Comparison of ENCODE assay signal across 15 cellular contexts in the genomic region with DNA sequence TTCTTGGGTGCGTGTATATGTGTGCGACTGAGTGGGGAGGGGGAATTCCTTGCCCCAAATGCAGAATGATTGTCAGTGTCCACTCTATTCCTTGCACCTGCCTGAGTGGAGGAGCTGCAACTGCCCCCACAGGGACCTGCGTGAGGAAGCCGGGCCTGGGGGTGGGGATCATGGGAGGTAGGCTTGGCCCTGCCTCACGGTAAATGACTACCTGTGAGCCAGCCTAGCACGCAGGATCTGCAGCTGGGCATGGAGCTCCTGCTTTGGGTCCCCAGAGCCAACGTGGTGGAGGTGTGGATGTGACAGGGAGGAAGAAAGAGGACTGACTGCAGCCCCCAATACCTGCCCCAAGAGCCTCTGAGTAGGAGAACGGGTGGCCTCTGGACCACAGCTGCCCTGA.
DNase-seq lines count a peak whose midpoint lies in the region; ATAC-seq and TF ChIP-seq lines count a peak whose summit lies in the region.
"Had no signal": no experiment of that assay in that cellular context is flagged by ENCODE, and none has a peak within 500 bp of the region (broad histone marks: within the 10 kb centered on the region; RNA-seq: fewer than 3 reads in every experiment).

No MANE protein-coding gene starts in this region.

- no peak overlapping the region for H3K4me2 ChIP-seq in H9 (ENCODE audit: insufficient read depth, insufficient read length, low read length)
- H3K4me2 ChIP-seq: GM23338 had no signal

- TF ChIP-seq CTCF in H9 (conservative IDR thresholded peaks at IDR 0.05) (no peak), esophagus muscularis mucosa (IDR thresholded peaks at IDR 0.05) (no peak), spleen (IDR thresholded peaks at IDR 0.05 in 8 of 11, conservative IDR thresholded peaks at IDR 0.05 in 3 of 11) (no peak)

- H3K36me3 ChIP-seq in esophagus muscularis mucosa (no peaks in the 10 kb centered on the region), spleen (no peaks in the 10 kb centered on the region)

- no peaks in the 10 kb centered on the region for H3K36me3 Mint-ChIP-seq in H9 (ENCODE audit: insufficient read depth in 1 of 3, low read depth in 3 of 3)
- no peaks in the 10 kb centered on the region for H3K36me3 Mint-ChIP-seq in activated CD4-positive, alpha-beta T cell treated with anti-CD3 and anti-CD28 coated beads, Interleukin-2, amount 10 ng/mL, durations not matched to agents 24 days and 14 days (ENCODE audit: low read depth)
- H3K36me3 Mint-ChIP-seq: CD4-positive, CD25-positive, alpha-beta regulatory T cell; CD8-positive, alpha-beta T cell had no signal

- no peak overlapping the region for H2AFZ ChIP-seq in H9 (ENCODE audit: low read length)

- H4K20me1 ChIP-seq in H9 (ENCODE audit: control insufficient read depth, insufficient read depth, insufficient read length) = no peaks in the 10 kb centered on the region

- H3K79me1 ChIP-seq in H9 (ENCODE audit: insufficient read depth, low read depth, low read length, poor library complexity, severe bottlenecking) = no peaks in the 10 kb centered on the region

- H3K56ac ChIP-seq in H9 (ENCODE audit: insufficient read length, low read depth, low read length) = no peak overlapping the region

- no peaks in the 10 kb centered on the region for H3K79me2 ChIP-seq in H9 (ENCODE audit: insufficient read depth, low read length)

- no peak overlapping the region for H3T11ph ChIP-seq in H9 (ENCODE audit: low read length)

- ATAC-seq in GM21423 (IDR thresholded peaks at IDR 0.05; ENCODE audit: unreplicated experiment) = no peak
- ATAC-seq: CD8-positive, alpha-beta T cell; GM12878; GM23338 had no signal

- no peak overlapping the region for H2AK5ac ChIP-seq in H9 (ENCODE audit: insufficient read length, low read length)

- H3K4me3 ChIP-seq in esophagus muscularis mucosa (no peak overlapping the region), spleen (no peak overlapping the region)
- H3K4me3 ChIP-seq: GM12878, GM23338 had no signal

- H3K4me1 Mint-ChIP-seq in H9 = peaks cover 14 to 24% of the 10 kb centered on the region in 2 experiments
- no peaks in the 10 kb centered on the region for H3K4me1 Mint-ChIP-seq in activated CD4-positive, alpha-beta T cell treated with anti-CD3 and anti-CD28 coated beads, Interleukin-2, amount 10 ng/mL, durations not matched to agents 24 days and 14 days

- no peak overlapping the region for H3K23ac ChIP-seq in H9 (ENCODE audit: insufficient read length, low read depth, low read length)

- no peak for DNase-seq in H9
- peak; percentile 70 for DNase-seq in esophagus muscularis mucosa (ENCODE audit: extremely low spot score)
- DNase-seq in spleen = no peak
- DNase-seq in activated CD4-positive, alpha-beta T cell treated with anti-CD3 and anti-CD28 coated beads, Interleukin-2, amount 10 ng/mL, durations not matched to agents 24 days and 14 days = no peak
- DNase-seq in stimulated activated CD4-positive, alpha-beta T cell treated with anti-CD3 and anti-CD28 coated beads, Interleukin-1b, Interleukin-23, amount 100 ng/mL, for 48 hours = no peak
- DNase-seq: Caco-2; CD4-positive, CD25-positive, alpha-beta regulatory T cell; CD8-positive, alpha-beta T cell; DMS153; DND-41; HCEC 1CT had no signal

- TF ChIP-seq POLR2A in esophagus muscularis mucosa (IDR thresholded peaks at IDR 0.05; ENCODE audit: low read depth) (no peak), spleen (IDR thresholded peaks at IDR 0.05) (no peak)

- H3K9ac ChIP-seq in H9 (ENCODE audit: extremely low read depth, insufficient read length, low read length) = no peak overlapping the region

- H3K27me3 Mint-ChIP-seq in H9 (ENCODE audit: low read depth) = no peaks in the 10 kb centered on the region; the same call in 1 of the 2 replicates
- no peaks in the 10 kb centered on the region for H3K27me3 Mint-ChIP-seq in activated CD4-positive, alpha-beta T cell treated with anti-CD3 and anti-CD28 coated beads, Interleukin-2, amount 10 ng/mL, durations not matched to agents 24 days and 14 days
- H3K27me3 Mint-ChIP-seq: CD4-positive, CD25-positive, alpha-beta regulatory T cell had no signal

- no peaks in the 10 kb centered on the region; the same call in 1 of the 2 replicates for H3K27me3 ChIP-seq in H9 (ENCODE audit: insufficient read depth, low read length)
- peaks cover 0 to 22% (median 0%) of the 10 kb centered on the region in 4 donors for H3K27me3 ChIP-seq in esophagus muscularis mucosa
- peaks cover 0 to 5% (median 0%) of the 10 kb centered on the region in 7 donors for H3K27me3 ChIP-seq in spleen (replicated peaks in 1 of 7)

- no peak overlapping the region for H2BK5ac ChIP-seq in H9 (ENCODE audit: insufficient read length, low read length)

- no peak for TF ChIP-seq EP300 in esophagus muscularis mucosa (IDR thresholded peaks at IDR 0.05)

- H3K4me3 Mint-ChIP-seq in H9 = no peak overlapping the region
- H3K4me3 Mint-ChIP-seq in activated CD4-positive, alpha-beta T cell treated with anti-CD3 and anti-CD28 coated beads, Interleukin-2, amount 10 ng/mL, durations not matched to agents 24 days and 14 days = no peak overlapping the region
- H3K4me3 Mint-ChIP-seq: CD4-positive, CD25-positive, alpha-beta regulatory T cell; CD8-positive, alpha-beta T cell; GM23338 had no signal

- no CpG with 5 or more reads among the region's 8 CpGs for WGBS in H9 (ENCODE audit: extremely low coverage, insufficient read length, low lambda C conversion rate)
- WGBS in esophagus muscularis mucosa = 85% methylated on average over 8 of the region's 8 CpGs
- 76 to 87% (median 83%) methylated on average over 8 of the region's 8 CpGs for WGBS in spleen, 5 donors

- no peaks in the 10 kb centered on the region for H3K23me2 ChIP-seq in H9 (ENCODE audit: insufficient read length, low read depth, low read length, poor library complexity, severe bottlenecking)

- H2BK12ac ChIP-seq in H9 (ENCODE audit: insufficient read length, low read depth, low read length) = no peak overlapping the region

- H2BK120ac ChIP-seq in H9 (ENCODE audit: low read depth, low read length, poor library complexity, severe bottlenecking) = no peak overlapping the region

- H4K8ac ChIP-seq in H9 (replicated peaks; ENCODE audit: insufficient read length, low read depth, low read length) = no peak overlapping the region

- H4K91ac ChIP-seq in H9 (ENCODE audit: insufficient read length, low read depth, low read length) = no peak overlapping the region

- H3K4ac ChIP-seq in H9 (ENCODE audit: low read depth, low read length) = no peak overlapping the region

- no peaks in the 10 kb centered on the region for H3K9me3 Mint-ChIP-seq in H9
- H3K9me3 Mint-ChIP-seq in activated CD4-positive, alpha-beta T cell treated with anti-CD3 and anti-CD28 coated beads, Interleukin-2, amount 10 ng/mL, durations not matched to agents 24 days and 14 days = no peaks in the 10 kb centered on the region
- H3K9me3 Mint-ChIP-seq: CD8-positive, alpha-beta T cell; GM23338 had no signal

- H3K27ac ChIP-seq in H9 (ENCODE audit: insufficient read length, low read depth, low read length) = no peak overlapping the region
- H3K27ac ChIP-seq in esophagus muscularis mucosa (replicated peaks in 1 of 4) = no peak overlapping the region
- peak overlapping the region; percentile 6 to 88 (median 80) for H3K27ac ChIP-seq in spleen
- H3K27ac ChIP-seq: C4-2B had no signal

- no peak overlapping the region for H3K18ac ChIP-seq in H9 (ENCODE audit: insufficient read length, low read depth, low read length)

- H2BK15ac ChIP-seq in H9 (ENCODE audit: low read depth, low read length) = no peak overlapping the region

- no peak overlapping the region for H3K27ac Mint-ChIP-seq in H9
- H3K27ac Mint-ChIP-seq in activated CD4-positive, alpha-beta T cell treated with anti-CD3 and anti-CD28 coated beads, Interleukin-2, amount 10 ng/mL, durations not matched to agents 24 days and 14 days = no peak overlapping the region
- H3K27ac Mint-ChIP-seq: CD4-positive, CD25-positive, alpha-beta regulatory T cell; CD8-positive, alpha-beta T cell; GM23338 had no signal

- 0 out of 2 replicates have a peak overlapping the region, but pooled peaks have one; percentile 44 for H3K14ac ChIP-seq in H9 (ENCODE audit: insufficient read depth, low read length)

- intact Hi-C loops in esophagus muscularis mucosa (cut with DNase I) (no loop called here), spleen (cut with DNase I; ENCODE audit: low total_unique reads) (no loop called here)
- intact Hi-C loops in activated CD4-positive, alpha-beta T cell treated with anti-CD3 and anti-CD28 coated beads, Interleukin-2, amount 10 ng/mL, durations not matched to agents 24 days and 14 days (cut with micrococcal nuclease) = no loop called here

- no peaks in the 10 kb centered on the region for H3K9me3 ChIP-seq in H9 (ENCODE audit: control insufficient read depth, low read depth, low read length)
- H3K9me3 ChIP-seq in esophagus muscularis mucosa = no peaks in the 10 kb centered on the region
- no peaks in the 10 kb centered on the region for H3K9me3 ChIP-seq in spleen
- H3K9me3 ChIP-seq: Caco-2 had no signal

- H3K4me1 ChIP-seq in H9 (ENCODE audit: insufficient read depth, low read length) = peaks cover 3% of the 10 kb centered on the region; the same call in 1 of the 2 replicates
- peaks cover 0 to 5% (median 0%) of the 10 kb centered on the region in 4 donors for H3K4me1 ChIP-seq in esophagus muscularis mucosa
- peaks cover 0 to 47% (median 11%) of the 10 kb centered on the region in 6 donors for H3K4me1 ChIP-seq in spleen
- H3K4me1 ChIP-seq: Caco-2 had no signal

- H2BK20ac ChIP-seq in H9 (ENCODE audit: low read depth, low read length, poor library complexity, severe bottlenecking) = no peak overlapping the region

- no peak overlapping the region for H4K5ac ChIP-seq in H9 (ENCODE audit: insufficient read length, low read depth, low read length)

Comparison
In these comparisons a context has a peak if more than half of its experiments do, and no peak if none do; other contexts are left out.
1. H3K27ac ChIP-seq: peak in spleen (8 of 8); none in H9 (single experiment) and esophagus muscularis mucosa (0 of 4).